16 cellular contexts compared by ENCODE assay signal in the genomic region with DNA sequence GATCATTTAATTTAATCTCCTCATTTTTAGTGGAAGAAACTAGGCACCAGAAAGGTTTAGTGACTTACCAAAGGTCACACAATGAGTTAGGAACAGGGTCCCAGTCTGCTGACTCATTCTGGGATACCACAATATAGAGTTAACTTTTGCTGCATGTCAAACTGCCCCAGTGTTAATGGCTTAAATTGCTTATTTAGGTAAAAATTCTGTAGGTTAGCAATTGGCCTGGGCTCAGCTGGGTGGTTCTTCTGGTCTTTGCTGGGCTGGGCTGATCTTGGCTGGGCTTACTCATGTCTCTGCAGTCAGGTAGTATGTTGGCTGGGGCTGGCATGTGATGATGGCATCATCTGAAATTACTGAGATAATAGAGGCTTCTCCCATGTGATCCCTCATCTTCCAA.
A peak's percentile ranks its signal among the peaks of the same experiment; 100 is the strongest.
DNase-seq lines count a peak whose midpoint lies in the region; TF ChIP-seq lines count a peak whose summit lies in the region.
"Had no signal": no experiment of that assay in that cellular context is flagged by ENCODE, and none has a peak within 500 bp of the region (broad histone marks: within the 10 kb centered on the region; RNA-seq: fewer than 3 reads in every experiment).

No MANE protein-coding gene starts in this region.

- H3K36me3 ChIP-seq in breast epithelium (no peaks in the 10 kb centered on the region), PC-9 (ENCODE audit: low read depth) (no peaks in the 10 kb centered on the region), mammary epithelial cell (ENCODE audit: insufficient read depth, low read length) (no peaks in the 10 kb centered on the region)

- no peaks in the 10 kb centered on the region for H3F3A ChIP-seq in PC-9 (ENCODE audit: insufficient read depth, low read depth)

- H2AFZ ChIP-seq in PC-9 (no peak overlapping the region), mammary epithelial cell (ENCODE audit: low read depth, low read length) (no peak overlapping the region)

- no peaks in the 10 kb centered on the region for H4K20me1 ChIP-seq in PC-9 (ENCODE audit: insufficient read depth)
- H4K20me1 ChIP-seq in mammary epithelial cell (ENCODE audit: insufficient read depth, low read length), result no peaks in the 10 kb centered on the region

- CTCF ChIA-PET in MCF 10A (lab: Yijun Ruan, JAX) (interaction anchor here (0.9 to 1.1 kb wide), 2 partner anchors 8 to 157 kb away, joined by 3 to 4 read pairs; no protein-coding TSS in a partner anchor), PC-9 (lab: Charles Lee) (no interaction called here), mammary epithelial cell (lab: Charles Lee; ENCODE audit: low non-redundant PET) (no interaction called here)

- H3K9me3 ChIP-seq in breast epithelium, result peaks cover 0 to 36% of the 10 kb centered on the region in 2 donors
- H3K9me3 ChIP-seq in PC-9 (ENCODE audit: insufficient read depth, low read depth), result no peaks in the 10 kb centered on the region
- peaks cover 7% of the 10 kb centered on the region for H3K9me3 ChIP-seq in mammary epithelial cell (replicated peaks; ENCODE audit: insufficient read depth, low read length)

- H3K27ac ChIP-seq in breast epithelium (no peak overlapping the region), PC-9 (peak overlapping the region; percentile 53; the same call in 1 of the 2 replicates), mammary epithelial cell (ENCODE audit: insufficient read depth, low read depth, low read length) (no peak overlapping the region)
- H3K27ac ChIP-seq: 22Rv1 had no signal

- TF ChIP-seq POLR2A in breast epithelium (IDR thresholded peaks at IDR 0.05), result no peak

- BruUV-seq in MCF 10A (replicated peaks; lab: Mats Ljungman, UMichigan) (no TSS peak), PC-9 (replicated peaks; lab: Mats Ljungman, UMichigan) (no TSS peak), mammary epithelial cell (replicated peaks; lab: Mats Ljungman, UMichigan) (no TSS peak)

- no peaks in the 10 kb centered on the region for H3K36me3 Mint-ChIP-seq in MCF 10A (ENCODE audit: insufficient read depth, unreplicated experiment)
- H3K36me3 Mint-ChIP-seq: CD14-positive monocyte; CD8-positive, alpha-beta memory T cell had no signal

- in situ Hi-C loops in mammary epithelial cell (cut with MboI; ENCODE audit: low sequenced_read_pairs in 2 of 2), result no loop called here

- H3K4me3 ChIP-seq in breast epithelium (no peak overlapping the region), PC-9 (no peak overlapping the region), mammary epithelial cell (replicated peaks in 1 of 3; ENCODE audit: insufficient read depth in 1 of 3, low read depth in 2 of 3, low read length in 3 of 3) (no peak overlapping the region)

- H3K4me3 Mint-ChIP-seq in MCF 10A (ENCODE audit: unreplicated experiment), result no peak overlapping the region
- H3K4me3 Mint-ChIP-seq: CD14-positive monocyte; CD8-positive, alpha-beta memory T cell; H9 had no signal

- H3K4me1 Mint-ChIP-seq in MCF 10A (ENCODE audit: insufficient read depth, unreplicated experiment), result peaks cover 19% of the 10 kb centered on the region
- H3K4me1 Mint-ChIP-seq: CD14-positive monocyte, H9 had no signal

- peak; percentile 20 for DNase-seq in NK-92 treated with Interleukin-12 subunit alpha and Interleukin-12 subunit beta, amount 100 ng/mL, for 24 hours (lab: John Stamatoyannopoulos, UW)
- no peak for DNase-seq in NK-92 (lab: John Stamatoyannopoulos, UW; ENCODE audit: unreplicated experiment)
- no peak for DNase-seq in MCF 10A (ENCODE audit: unreplicated experiment)
- DNase-seq in breast epithelium (ENCODE audit: low spot score in 2 of 2), result no peak
- DNase-seq in PC-9, result no peak
- DNase-seq in mammary epithelial cell, result peak; percentile 21
- no peak for DNase-seq in SHP77 treated with DMSO at 0.1 percent for 48 hours (lab: John Stamatoyannopoulos, UW)
- no peak for DNase-seq in activated CD4-positive, CD25-positive, alpha-beta regulatory T cell (lab: John Stamatoyannopoulos, UW)
- DNase-seq: Caco-2; CD8-positive, alpha-beta memory T cell; DND-41; GDM1; GOT3; H9 had no signal

- no peaks in the 10 kb centered on the region for H3K9me2 ChIP-seq in PC-9 (ENCODE audit: insufficient read depth)

- intact Hi-C loops in MCF 10A (cut with micrococcal nuclease), result loop anchor here (5.0 kb wide), 1 partner anchor 108 kb away; no protein-coding TSS in a partner anchor
- intact Hi-C loops in breast epithelium (cut with DNase I; ENCODE audit: low total_unique reads), result no loop called here
- intact Hi-C loops in PC-9 (cut with micrococcal nuclease; ENCODE audit: unreplicated experiment), result no loop called here
- intact Hi-C loops in mammary epithelial cell (cut with micrococcal nuclease), result no loop called here

- H3K4me2 ChIP-seq in PC-9 (no peak overlapping the region), mammary epithelial cell (ENCODE audit: insufficient read depth, low read depth, low read length) (no peak overlapping the region)

- no peaks in the 10 kb centered on the region for H3K79me2 ChIP-seq in PC-9 (ENCODE audit: low read depth)
- H3K79me2 ChIP-seq in mammary epithelial cell (ENCODE audit: insufficient read depth, low read length), result no peaks in the 10 kb centered on the region

- no peak overlapping the region for H3K9ac ChIP-seq in mammary epithelial cell (ENCODE audit: insufficient read depth, low read length)

- TF ChIP-seq CTCF in MCF 10A (IDR thresholded peaks at IDR 0.05; ENCODE audit: unreplicated experiment) (no peak), breast epithelium (IDR thresholded peaks at IDR 0.05) (no peak), PC-9 (conservative IDR thresholded peaks at IDR 0.05) (no peak), mammary epithelial cell (conservative IDR thresholded peaks at IDR 0.05 in 1 of 2, IDR thresholded peaks at IDR 0.05 in 1 of 2; ENCODE audit: extremely low read depth in 1 of 2, insufficient read depth in 1 of 2, low read depth in 1 of 2, low read length in 2 of 2) (no peak)

- no peaks in the 10 kb centered on the region for H3K4me1 ChIP-seq in breast epithelium
- H3K4me1 ChIP-seq in PC-9 (replicated peaks; ENCODE audit: insufficient read depth), result peaks cover 21% of the 10 kb centered on the region
- peaks cover 12% of the 10 kb centered on the region for H3K4me1 ChIP-seq in mammary epithelial cell (ENCODE audit: insufficient read depth, low read length)
- H3K4me1 ChIP-seq: Caco-2 had no signal

- H3K27ac Mint-ChIP-seq in MCF 10A (ENCODE audit: low read depth, unreplicated experiment), result peak overlapping the region; percentile 63
- H3K27ac Mint-ChIP-seq: CD14-positive monocyte; CD8-positive, alpha-beta memory T cell; H9 had no signal

- dilution Hi-C loops in mammary epithelial cell (cut with HindIII; ENCODE audit: low sequenced_read_pairs), result no loop called here

- H3K27me3 ChIP-seq in breast epithelium (no peaks in the 10 kb centered on the region), PC-9 (ENCODE audit: insufficient read depth, low read depth) (no peaks in the 10 kb centered on the region), mammary epithelial cell (ENCODE audit: insufficient read depth, low read length) (no peaks in the 10 kb centered on the region)

- no peaks in the 10 kb centered on the region for H3K9me3 Mint-ChIP-seq in MCF 10A (ENCODE audit: unreplicated experiment)

- H3K27me3 Mint-ChIP-seq in MCF 10A (ENCODE audit: insufficient read depth, unreplicated experiment), result no peaks in the 10 kb centered on the region

- POLR2A ChIA-PET in MCF 10A (lab: Yijun Ruan, JAX), result interaction anchor here (0.7 to 3.5 kb wide), 6 partner anchors 9 to 150 kb away, joined by 3 to 11 read pairs (median 5); no protein-coding TSS in a partner anchor
- POLR2A ChIA-PET in PC-9 (lab: Charles Lee; ENCODE audit: unreplicated experiment), result no interaction called here

Comparison
In these comparisons a context has a peak if more than half of its experiments do, and no peak if none do; other contexts are left out.
1. DNase-seq: peak in NK-92 treated with Interleukin-12 subunit alpha and Interleukin-12 subunit beta, amount 100 ng/mL, for 24 hours (single experiment) and mammary epithelial cell (single experiment); none in NK-92 (single experiment), MCF 10A (single experiment), breast epithelium (0 of 2), PC-9 (0 of 2), SHP77 treated with DMSO at 0.1 percent for 48 hours (single experiment) and activated CD4-positive, CD25-positive, alpha-beta regulatory T cell (0 of 4).